ENCODE assay signal across 1 cellular context in the genomic region with DNA sequence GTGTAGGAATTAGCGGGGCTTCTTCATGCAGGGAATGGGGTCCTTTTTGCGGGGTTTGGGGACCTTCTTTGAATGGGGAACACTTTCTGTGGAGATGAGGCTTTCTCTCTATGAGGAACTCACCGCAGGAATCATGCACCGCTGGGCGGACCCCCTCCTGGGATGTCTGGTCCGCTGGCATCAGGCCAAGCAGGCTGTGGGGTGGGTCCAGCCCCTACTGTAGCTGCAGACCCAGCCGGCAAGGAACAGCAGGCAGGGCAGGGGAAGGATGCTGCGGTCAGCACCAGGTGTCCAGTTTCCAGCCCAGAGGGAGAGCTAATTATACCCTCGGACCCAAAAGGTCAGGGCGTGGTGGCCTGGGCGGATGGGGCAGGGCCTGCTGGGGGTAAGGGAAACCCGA.
TF ChIP-seq lines count a peak whose summit lies in the region.

No MANE protein-coding gene starts in this region.

TF ChIP-seq in PFSK-1, 5 proteins besides CTCF, POLR2A, EP300 and RAD21 (continued from another document):
- TF ChIP-seq TAF1 (IDR thresholded peaks at IDR 0.05; ENCODE audit: borderline replicate concordance, insufficient read depth, low read length) (no peak), FOXP2 (optimal IDR thresholded peaks at IDR 0.05; ENCODE audit: borderline replicate concordance, extremely low read depth, extremely low read length, insufficient read depth) (peak; percentile 21)
TF ChIP-seq in PFSK-1: peak in this region for 1.
